In the genomic region with DNA sequence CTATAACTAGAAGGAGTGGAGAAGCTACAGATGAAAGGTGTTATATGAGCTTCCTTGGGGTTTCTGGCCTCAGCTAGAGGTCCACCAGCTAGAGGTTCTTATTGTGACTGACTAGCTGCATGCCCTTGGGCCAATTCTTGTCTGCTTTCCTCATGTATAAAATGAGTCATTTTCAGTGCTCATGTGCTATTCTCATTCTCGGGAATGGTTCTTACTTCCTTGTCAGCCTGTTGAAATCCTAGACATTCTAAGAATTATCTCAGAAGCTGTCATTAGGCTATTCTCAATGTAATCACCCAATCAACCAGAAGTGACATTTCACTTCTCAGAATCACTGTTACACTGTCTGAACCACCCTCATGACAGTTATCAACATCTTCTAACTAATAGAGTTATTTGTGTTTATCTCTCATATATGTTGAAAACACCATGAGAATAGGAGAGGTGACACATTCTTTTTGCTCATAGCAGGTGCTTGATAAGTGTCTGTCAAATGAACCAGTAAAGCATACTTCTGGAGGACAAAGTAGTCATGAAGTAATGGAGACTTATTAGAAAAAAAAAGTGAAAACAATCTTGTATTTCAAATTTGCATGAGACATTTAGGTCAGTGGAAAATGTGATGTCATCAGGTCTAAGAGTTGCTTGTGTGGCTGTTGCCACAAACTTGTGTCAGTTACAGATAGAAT, we compare ENCODE assay signal across 8 cellular contexts.
DNase-seq lines count a peak whose midpoint lies in the region; ATAC-seq and TF ChIP-seq lines count a peak whose summit lies in the region.

No MANE protein-coding gene starts in this region.

- DNase-seq in GM10248 (ENCODE audit: extremely low spot score): peak; percentile 40
- DNase-seq in activated naive CD4-positive, alpha-beta T cell treated with anti-CD3 and anti-CD28 coated beads, Interleukin-2, amount 50 U/mL, for 72 hours (ENCODE audit: low spot score in 2 of 2): peak in 1 of 2 donors; percentile 38
- peak; percentile 90 for DNase-seq in mesenchymal stem cell
- DNase-seq in G401 (ENCODE audit: low spot score): no peak
- DNase-seq in substantia nigra (lab: John Stamatoyannopoulos, UW): no peak

- 27% methylated on average over 1 of the region's 1 CpG for WGBS in mesenchymal stem cell
- WGBS in gastroesophageal sphincter (ENCODE audit: low coverage in 1 of 2), 2 donors: 75 to 78% methylated on average over 1 of the region's 1 CpG

- no peak overlapping the region for H4K91ac ChIP-seq in mesenchymal stem cell (ENCODE audit: low read length)

- H3K4me1 ChIP-seq in mesenchymal stem cell (ENCODE audit: control insufficient read depth, insufficient read depth, low read depth, low read length): peaks cover 12% of the 10 kb centered on the region
- peaks cover 0 to 8% (median 0%) of the 10 kb centered on the region in 3 donors for H3K4me1 ChIP-seq in gastroesophageal sphincter

- no peak overlapping the region for H2BK12ac ChIP-seq in mesenchymal stem cell (ENCODE audit: low read length in 2 of 2)

- no peak overlapping the region for H3K4me2 ChIP-seq in mesenchymal stem cell (ENCODE audit: low read length, poor library complexity, severe bottlenecking)

- POLR2A ChIA-PET in GM10248 (lab: Yijun Ruan, JAX): interaction anchor here (1.0 kb wide), 1 partner anchor 123 kb away, joined by 6 read pairs; a partner anchor contains a TSS

- H3K4me3 ChIP-seq in mesenchymal stem cell (ENCODE audit: insufficient read depth in 1 of 2, low read depth in 1 of 2, low read length in 2 of 2) (no peak overlapping the region), gastroesophageal sphincter (no peak overlapping the region)

- no peak for TF ChIP-seq POLR2A in gastroesophageal sphincter (IDR thresholded peaks at IDR 0.05)

- no peak overlapping the region for H3K14ac ChIP-seq in mesenchymal stem cell (ENCODE audit: low read length in 2 of 2)

- peak overlapping the region; percentile 82 for H3K27ac ChIP-seq in mesenchymal stem cell (ENCODE audit: low read length, poor library complexity, severe bottlenecking)
- H3K27ac ChIP-seq in gastroesophageal sphincter: no peak overlapping the region
- H3K27ac ChIP-seq in substantia nigra (ENCODE audit: low read depth, low read length, poor library complexity, severe bottlenecking): no peak overlapping the region

- TF ChIP-seq EP300 in gastroesophageal sphincter (IDR thresholded peaks at IDR 0.05): no peak

- no peaks in the 10 kb centered on the region for H3K27me3 ChIP-seq in mesenchymal stem cell (ENCODE audit: control insufficient read depth in 1 of 2, insufficient read depth in 1 of 2, low read length in 2 of 2)
- H3K27me3 ChIP-seq in gastroesophageal sphincter: no peaks in the 10 kb centered on the region

- no peak overlapping the region for H2AFZ ChIP-seq in mesenchymal stem cell (ENCODE audit: low read depth, low read length)

- no peak overlapping the region for H2BK120ac ChIP-seq in mesenchymal stem cell (ENCODE audit: low read depth, low read length)

- H3K23ac ChIP-seq in mesenchymal stem cell (ENCODE audit: low read length in 2 of 2): no peak overlapping the region

- no peak overlapping the region for H2BK15ac ChIP-seq in mesenchymal stem cell (ENCODE audit: low read depth, poor library complexity, severe bottlenecking)

- H3K27ac Mint-ChIP-seq in activated naive CD4-positive, alpha-beta T cell treated with anti-CD3 and anti-CD28 coated beads, Interleukin-2, amount 50 U/mL, for 72 hours: no peak overlapping the region

- peak overlapping the region; percentile 41 for H3K9ac ChIP-seq in mesenchymal stem cell (ENCODE audit: low read length)

- H3K18ac ChIP-seq in mesenchymal stem cell (ENCODE audit: low read depth in 1 of 2, low read length in 2 of 2): no peak overlapping the region

- H3K79me1 ChIP-seq in mesenchymal stem cell (replicated peaks; ENCODE audit: low read length, poor library complexity, severe bottlenecking): no peaks in the 10 kb centered on the region

- H3K9me3 ChIP-seq in mesenchymal stem cell (ENCODE audit: control insufficient read depth, low read length) (no peaks in the 10 kb centered on the region), gastroesophageal sphincter (no peaks in the 10 kb centered on the region)

- CTCF ChIA-PET in GM10248 (lab: Yijun Ruan, JAX): interaction anchor here (0.8 to 1.4 kb wide), 4 partner anchors 11 to 122 kb away, joined by 3 to 4 read pairs (median 3); no protein-coding TSS in a partner anchor

- no peak overlapping the region for H4K8ac ChIP-seq in mesenchymal stem cell (ENCODE audit: low read length)

- H3K9me3 Mint-ChIP-seq in activated naive CD4-positive, alpha-beta T cell treated with anti-CD3 and anti-CD28 coated beads, Interleukin-2, amount 50 U/mL, for 72 hours: no peaks in the 10 kb centered on the region

- H3K36me3 ChIP-seq in mesenchymal stem cell (ENCODE audit: control insufficient read depth in 1 of 2, insufficient read depth in 2 of 2, low read depth in 1 of 2, low read length in 2 of 2): no peaks in the 10 kb centered on the region
- H3K36me3 ChIP-seq in gastroesophageal sphincter: no peaks in the 10 kb centered on the region

- TF ChIP-seq CTCF in GM10248 (IDR thresholded peaks at IDR 0.05; ENCODE audit: control extremely low read depth, extremely low read depth, low read depth, missing control alignments): no peak
- no peak for TF ChIP-seq CTCF in gastroesophageal sphincter (IDR thresholded peaks at IDR 0.05)

- no peak overlapping the region for H2AK5ac ChIP-seq in mesenchymal stem cell (ENCODE audit: low read length, severe bottlenecking)

- H3K36me3 Mint-ChIP-seq in activated naive CD4-positive, alpha-beta T cell treated with anti-CD3 and anti-CD28 coated beads, Interleukin-2, amount 50 U/mL, for 72 hours: no peaks in the 10 kb centered on the region

- in situ Hi-C loops in G401 (cut with HindIII; ENCODE audit: low sequenced_read_pairs): no loop called here

- no peak overlapping the region for H2BK5ac ChIP-seq in mesenchymal stem cell (ENCODE audit: low read depth, low read length, poor library complexity, severe bottlenecking)

- ATAC-seq in GM21360 (IDR thresholded peaks at IDR 0.05; ENCODE audit: unreplicated experiment): peak; percentile 82
- ATAC-seq in HG03469 (IDR thresholded peaks at IDR 0.05; ENCODE audit: unreplicated experiment): peak; percentile 61
- peak; percentile 87 to 91 for ATAC-seq in activated naive CD4-positive, alpha-beta T cell treated with anti-CD3 and anti-CD28 coated beads, Interleukin-2, amount 50 U/mL, for 72 hours
- ATAC-seq in gastroesophageal sphincter: no peak

- H3K4ac ChIP-seq in mesenchymal stem cell (ENCODE audit: low read depth in 1 of 2, low read length in 2 of 2): no peak overlapping the region

Comparison
In these comparisons a context has a peak if more than half of its experiments do, and no peak if none do; other contexts are left out.
1. DNase-seq: peak in GM10248 (single experiment) and mesenchymal stem cell (single experiment); none in G401 (single experiment) and substantia nigra (0 of 49).